In genomic region chr6:36949636-36950035, GRCh38 we compare ENCODE assay signal across 18 cellular contexts. TPM values are rescaled to one million over a fixed set of nuclear protein-coding genes. Genes with fewer than 3 reads are reported as not detected.
DNase-seq lines count a peak whose midpoint lies in the region; ATAC-seq and TF ChIP-seq lines count a peak whose summit lies in the region.
"Had no signal": no experiment of that assay in that cellular context is flagged by ENCODE, and none has a peak within 500 bp of the region (broad histone marks: within the 10 kb centered on the region; RNA-seq: fewer than 3 reads in every experiment).

No MANE protein-coding gene starts in this region.

- no peak overlapping the region for H3K27ac Mint-ChIP-seq in nephron progenitor cell
- H3K27ac Mint-ChIP-seq: activated CD4-positive, alpha-beta memory T cell treated with anti-CD3 and anti-CD28 coated beads for 36 hours had no signal

- peaks cover 41% of the 10 kb centered on the region for H3K27me3 Mint-ChIP-seq in nephron progenitor cell (ENCODE audit: low read depth, poor library complexity)
- H3K27me3 Mint-ChIP-seq: activated CD4-positive, alpha-beta memory T cell treated with anti-CD3 and anti-CD28 coated beads for 36 hours had no signal

- no peaks in the 10 kb centered on the region for H3K79me2 ChIP-seq in ACC112 (ENCODE audit: control insufficient read depth, insufficient read depth, low read length, unreplicated experiment)

- no peak for TF ChIP-seq CTCF in astrocyte of the spinal cord (IDR thresholded peaks at IDR 0.05; ENCODE audit: low read depth, low read length)
- no peak for TF ChIP-seq CTCF in nephron progenitor cell (IDR thresholded peaks at IDR 0.05)
- TF ChIP-seq CTCF in heart right ventricle (IDR thresholded peaks at IDR 0.05): no peak

- no peaks in the 10 kb centered on the region for H3K36me3 Mint-ChIP-seq in nephron progenitor cell (ENCODE audit: low read depth)
- H3K36me3 Mint-ChIP-seq: activated CD4-positive, alpha-beta memory T cell treated with anti-CD3 and anti-CD28 coated beads for 36 hours had no signal

- peaks cover 24% of the 10 kb centered on the region for H3K4me1 ChIP-seq in ACC112 (ENCODE audit: control insufficient read depth, insufficient read depth, low read length, unreplicated experiment)
- H3K4me1 ChIP-seq in heart right ventricle: peaks cover 0 to 13% (median 0%) of the 10 kb centered on the region in 9 donors
- H3K4me1 ChIP-seq: upper lobe of right lung had no signal

- H3K27me3 ChIP-seq in ACC112 (ENCODE audit: insufficient read depth, low read length) (no peaks in the 10 kb centered on the region), heart right ventricle (no peaks in the 10 kb centered on the region)
- H3K27me3 ChIP-seq: cardiac muscle cell, Peyer's patch, upper lobe of right lung had no signal

- WGBS in heart right ventricle, 2 donors: 80 to 88% methylated on average over 3 of the region's 3 CpGs

- intact Hi-C loops in heart right ventricle (cut with DNase I): no loop called here

- H3K4me3 ChIP-seq in ACC112 (ENCODE audit: low read depth, low read length) (peak overlapping the region; percentile 7; the same call in 1 of the 2 replicates), astrocyte of the spinal cord (ENCODE audit: low read depth, low read length) (no peak overlapping the region), heart right ventricle (no peak overlapping the region)
- H3K4me3 ChIP-seq: cardiac muscle cell, Peyer's patch, upper lobe of right lung had no signal

- in situ Hi-C loops in astrocyte of the spinal cord (cut with HindIII; ENCODE audit: low sequenced_read_pairs): no loop called here

- no peak overlapping the region for H3K4me3 Mint-ChIP-seq in nephron progenitor cell
- H3K4me3 Mint-ChIP-seq: activated CD4-positive, alpha-beta memory T cell treated with anti-CD3 and anti-CD28 coated beads for 36 hours had no signal

- no peak for ATAC-seq in heart right ventricle
- ATAC-seq in HG02642 (IDR thresholded peaks at IDR 0.05; ENCODE audit: poor library complexity, unreplicated experiment): no peak
- ATAC-seq: upper lobe of right lung had no signal

- peak overlapping the region; percentile 88 for H3K27ac ChIP-seq in ACC112 (ENCODE audit: low read depth, low read length)
- H3K27ac ChIP-seq in heart right ventricle: no peak overlapping the region
- H3K27ac ChIP-seq: cardiac muscle cell, Peyer's patch, upper lobe of right lung had no signal

- no peaks in the 10 kb centered on the region for H3K36me3 ChIP-seq in ACC112 (ENCODE audit: insufficient read depth, low read length)
- H3K36me3 ChIP-seq in heart right ventricle: no peaks in the 10 kb centered on the region
- H3K36me3 ChIP-seq: cardiac muscle cell, Peyer's patch, upper lobe of right lung had no signal

- no peaks in the 10 kb centered on the region for H3K9me3 ChIP-seq in heart right ventricle
- H3K9me3 ChIP-seq: Peyer's patch, upper lobe of right lung had no signal

- H3K4me1 Mint-ChIP-seq in nephron progenitor cell: no peaks in the 10 kb centered on the region

- no peaks in the 10 kb centered on the region for H3K9me3 Mint-ChIP-seq in nephron progenitor cell
- H3K9me3 Mint-ChIP-seq: activated CD4-positive, alpha-beta memory T cell treated with anti-CD3 and anti-CD28 coated beads for 36 hours had no signal

- DNase-seq in HT1080 (ENCODE audit: low read depth) (peak; percentile 86), astrocyte of the spinal cord (ENCODE audit: low read depth, low spot score) (peak; percentile 53), glomerular endothelial cell (ENCODE audit: extremely low read depth, low read depth, low spot score) (peak; percentile 54), nephron progenitor cell (no peak), NCI-H446 (lab: John Stamatoyannopoulos, UW) (no peak), heart right ventricle (no peak)
- DNase-seq: activated CD4-positive, alpha-beta memory T cell treated with anti-CD3 and anti-CD28 coated beads for 36 hours; erythroblast; Karpas-422; NCI-H187; NCI-H526 treated with DMSO at 0.1 percent for 48 hours; stimulated activated CD4-positive, alpha-beta T cell treated with anti-CD3 and anti-CD28 coated beads, Interleukin-2, amount 100 ng/mL, for 24 hours; T-helper 9 cell had no signal

- H2AFZ ChIP-seq in ACC112 (ENCODE audit: low read length, unreplicated experiment): peak overlapping the region; percentile 33

RNA-seq across cellular contexts. Expression of gene PI16, which starts 4.9 kb away (rescaled TPM):
- total RNA-seq in HT1080 (2014; rRNA removed; shearing (Covaris generic)): 0.08 TPM in 1 of 2 replicates, not detected in the other
- 0.08 and 0.50 TPM in 2 replicates for polyA plus RNA-seq in HT1080 (2015; cell fraction: cytosol; rRNA removed)
- polyA plus RNA-seq in HT1080 (2015; cell fraction: nucleus; rRNA removed): 0.46 and 0.47 TPM in 2 replicates
- total RNA-seq in glomerular endothelial cell (0.23 TPM in 1 of 2 replicates, not detected in the other), heart right ventricle (10 to 100 TPM in 9 of 10 donors, 1 to 10 TPM in 1; 4.4 to 38.9 (median 18.7) TPM)
- polyA plus RNA-seq in heart right ventricle: 10 to 100 TPM in 1 of 2 donors, 1 to 10 TPM in 1; 6.3 to 38.6 TPM
- total RNA-seq: cardiac muscle cell had no signal

RNA-seq across cellular contexts. Expression of gene MTCH1, which starts 36.4 kb away (rescaled TPM):
- 263 and 264 TPM in 2 replicates for total RNA-seq in HT1080 (2014; rRNA removed; shearing (Covaris generic))
- polyA plus RNA-seq in HT1080 (2015; cell fraction: cytosol; rRNA removed): 154 and 175 TPM in 2 replicates
- 146 and 154 TPM in 2 replicates for polyA plus RNA-seq in HT1080 (2015; cell fraction: nucleus; rRNA removed)
- total RNA-seq in glomerular endothelial cell: 263 and 294 TPM in 2 replicates
- total RNA-seq in heart right ventricle: 100 to 1,000 TPM; 127 to 296 (median 156) TPM
- 100 to 1,000 TPM in 1 of 2 donors, 10 to 100 TPM in 1; 82.6 to 341 TPM for polyA plus RNA-seq in heart right ventricle

RNA-seq across cellular contexts. Expression of gene FGD2, which starts 55.8 kb away (rescaled TPM):
- 0.08 TPM in 1 of 2 replicates, not detected in the other for total RNA-seq in HT1080 (2014; rRNA removed; shearing (Covaris generic))
- polyA plus RNA-seq in HT1080 (2015; cell fraction: cytosol; rRNA removed): not detected in 2 replicates
- 0.06 TPM in 1 of 2 replicates, not detected in the other for polyA plus RNA-seq in HT1080 (2015; cell fraction: nucleus; rRNA removed)
- not detected in 2 replicates for total RNA-seq in glomerular endothelial cell
- 10 to 100 TPM in 1 of 10 donors, 1 to 10 TPM in 9; 1.0 to 22.1 (median 2.0) TPM for total RNA-seq in heart right ventricle
- polyA plus RNA-seq in heart right ventricle: 1 to 10 TPM; 2.8 to 6.7 TPM
- total RNA-seq: cardiac muscle cell had no signal

Comparison
In these comparisons a context has a peak if more than half of its experiments do, and no peak if none do; other contexts are left out.
1. DNase-seq: peak in HT1080 (single experiment), astrocyte of the spinal cord (single experiment) and glomerular endothelial cell (single experiment); none in nephron progenitor cell (single experiment), NCI-H446 (0 of 2) and heart right ventricle (0 of 2).